ENCODE assay signal across 24 cellular contexts in the genomic region with DNA sequence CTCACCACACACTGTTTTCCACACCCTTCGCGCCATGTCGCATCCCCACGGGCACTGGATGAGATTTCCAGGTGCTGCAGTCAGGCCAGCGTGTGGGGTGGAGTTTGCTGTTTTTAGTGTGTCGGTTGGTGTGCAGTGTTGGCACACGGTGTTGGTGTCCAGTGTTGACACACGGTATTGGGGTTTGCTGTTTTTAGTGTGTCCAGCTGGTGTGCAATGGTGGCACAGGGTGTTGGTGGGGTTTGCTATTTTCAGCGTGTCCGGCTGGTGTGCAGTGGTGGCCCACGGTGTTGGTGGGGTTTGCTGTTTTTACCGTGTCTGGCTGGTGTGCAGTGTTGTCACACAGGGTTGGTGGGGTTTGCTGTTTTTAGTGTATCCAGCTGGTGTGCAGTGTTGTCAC. TPM values are rescaled to one million over a fixed set of nuclear protein-coding genes. Genes with fewer than 3 reads are reported as not detected.
A peak's percentile ranks its signal among the peaks of the same experiment; 100 is the strongest.
DNase-seq lines count a peak whose midpoint lies in the region; ATAC-seq and TF ChIP-seq lines count a peak whose summit lies in the region.
"Had no signal": no experiment of that assay in that cellular context is flagged by ENCODE, and none has a peak within 500 bp of the region (broad histone marks: within the 10 kb centered on the region; RNA-seq: fewer than 3 reads in every experiment).

No MANE protein-coding gene starts in this region.

- H3K4me3 ChIP-seq in neural progenitor cell (no peak overlapping the region), spleen (no peak overlapping the region)
- H3K4me3 ChIP-seq: GM23248, HAP-1, K562, MG63 had no signal

- intact Hi-C loops in Right ventricle myocardium superior (cut with DNase I) (no loop called here), left ventricle myocardium superior (cut with micrococcal nuclease) (no loop called here), spleen (cut with DNase I; ENCODE audit: low total_unique reads) (no loop called here)

- no peaks in the 10 kb centered on the region for H3K27me3 Mint-ChIP-seq in chondrocyte (ENCODE audit: low read depth)
- peaks cover 2% of the 10 kb centered on the region for H3K27me3 Mint-ChIP-seq in neural progenitor cell (ENCODE audit: insufficient read depth, low read depth)
- H3K27me3 Mint-ChIP-seq: CD8-positive, alpha-beta memory T cell had no signal

- H3K4me1 Mint-ChIP-seq in chondrocyte (ENCODE audit: low read depth) (peaks cover 13% of the 10 kb centered on the region), neural progenitor cell (no peaks in the 10 kb centered on the region)

- H3K79me2 ChIP-seq in neural progenitor cell (ENCODE audit: low read depth): peaks cover 8% of the 10 kb centered on the region

- H3K4me1 ChIP-seq in neural progenitor cell: no peaks in the 10 kb centered on the region
- H3K4me1 ChIP-seq in spleen: peaks cover 0 to 9% (median 0%) of the 10 kb centered on the region in 6 donors
- H3K4me1 ChIP-seq: HAP-1 had no signal

- no peaks in the 10 kb centered on the region for H3F3A ChIP-seq in neural progenitor cell (ENCODE audit: low read depth)

- no peaks in the 10 kb centered on the region for H3K9me3 Mint-ChIP-seq in chondrocyte (ENCODE audit: low read depth)
- H3K9me3 Mint-ChIP-seq in neural progenitor cell: no peaks in the 10 kb centered on the region
- H3K9me3 Mint-ChIP-seq: CD8-positive, alpha-beta memory T cell had no signal

- H3K9me3 ChIP-seq in neural progenitor cell (ENCODE audit: low read depth) (no peaks in the 10 kb centered on the region), spleen (peaks cover 0 to 2% (median 0%) of the 10 kb centered on the region in 8 donors)
- H3K9me3 ChIP-seq: HAP-1 had no signal

- H3K36me3 ChIP-seq in neural progenitor cell (no peaks in the 10 kb centered on the region), spleen (peaks cover 0 to 55% (median 7%) of the 10 kb centered on the region in 6 donors)

- H3K9ac ChIP-seq in neural progenitor cell: no peak overlapping the region
- H3K9ac ChIP-seq: GM23248 had no signal

- no peak for TF ChIP-seq CTCF in chondrocyte (IDR thresholded peaks at IDR 0.05)
- no peak for TF ChIP-seq CTCF in neural progenitor cell (IDR thresholded peaks at IDR 0.05)
- no peak for TF ChIP-seq CTCF in spleen (IDR thresholded peaks at IDR 0.05 in 8 of 11, conservative IDR thresholded peaks at IDR 0.05 in 3 of 11)

- H3K27ac ChIP-seq in neural progenitor cell (no peak overlapping the region), spleen (no peak overlapping the region)
- H3K27ac ChIP-seq: C4-2B, GM23248, HL-60 had no signal

- no peaks in the 10 kb centered on the region for H4K20me1 ChIP-seq in neural progenitor cell (ENCODE audit: low read depth)

- no peak for TF ChIP-seq POLR2A in spleen (IDR thresholded peaks at IDR 0.05)

- H3K4me2 ChIP-seq in neural progenitor cell: no peak overlapping the region

- WGBS in spleen, 5 donors: 85 to 96% (median 88%) methylated on average over 12 of the region's 12 CpGs

- H3K36me3 Mint-ChIP-seq in chondrocyte (ENCODE audit: low read depth) (peaks cover 7% of the 10 kb centered on the region), neural progenitor cell (peaks cover 16% of the 10 kb centered on the region)

- peak; percentile 27 for DNase-seq in Right ventricle myocardium superior
- DNase-seq in left ventricle myocardium superior: no peak
- DNase-seq in chondrocyte (ENCODE audit: low spot score): peak; percentile 44
- DNase-seq in neural progenitor cell (ENCODE audit: low spot score): no peak
- peak; percentile 15 for DNase-seq in spleen
- DNase-seq in NCI-H2107 (lab: John Stamatoyannopoulos, UW): no peak
- DNase-seq in effector CD4-positive, alpha-beta T cell: no peak
- DNase-seq: CD8-positive, alpha-beta memory T cell; EL; GM23248; MG63; NCI-H1417; NCI-H1694 treated with DMSO at 0.1 percent for 48 hours; NCI-H2081 treated with DMSO at 0.1 percent for 48 hours; NCI-H446; NCI-H526 treated with DMSO at 0.1 percent for 48 hours; PC-3; SHP77 had no signal

- H3K4me3 Mint-ChIP-seq in chondrocyte (ENCODE audit: unreplicated experiment): no peak overlapping the region
- H3K4me3 Mint-ChIP-seq in neural progenitor cell: no peak overlapping the region
- H3K4me3 Mint-ChIP-seq: CD8-positive, alpha-beta memory T cell had no signal

- no peaks in the 10 kb centered on the region for H3K27me3 ChIP-seq in neural progenitor cell
- no peaks in the 10 kb centered on the region for H3K27me3 ChIP-seq in spleen (replicated peaks in 1 of 7)
- H3K27me3 ChIP-seq: MG63 had no signal

- ATAC-seq in Right ventricle myocardium superior (ENCODE audit: poor library complexity) (no peak), left ventricle myocardium superior (no peak), GM21576 (IDR thresholded peaks at IDR 0.05; ENCODE audit: unreplicated experiment) (no peak)
- ATAC-seq: HepG2, K562, PC-3 had no signal

- H3K27ac Mint-ChIP-seq in chondrocyte (ENCODE audit: unreplicated experiment): no peak overlapping the region
- peak overlapping the region; percentile 79 for H3K27ac Mint-ChIP-seq in neural progenitor cell

- no peak overlapping the region for H2AFZ ChIP-seq in neural progenitor cell (replicated peaks)
- H2AFZ ChIP-seq: GM23248 had no signal

RNA-seq across cellular contexts. Expression of a gene that starts 20.1 kb away (rescaled TPM):
- total RNA-seq in Right ventricle myocardium superior (16.5 TPM), left ventricle myocardium superior (16.5 TPM), chondrocyte (7.7 to 8.6 TPM (median 7.9 TPM) in 3 replicates), neural progenitor cell (ENCODE audit: low replicate concordance) (11.8 and 15.6 TPM in 2 replicates), spleen (10 to 100 TPM; 20.8 to 39.5 (median 23.8) TPM)
- polyA plus RNA-seq in spleen: 10 to 100 TPM in 2 of 3 donors, 1 to 10 TPM in 1; 9.9 to 30.2 (median 13.9) TPM

RNA-seq across cellular contexts. Expression of a gene that starts 20.7 kb away (rescaled TPM):
- total RNA-seq in Right ventricle myocardium superior: 19.3 TPM
- 22.8 TPM for total RNA-seq in left ventricle myocardium superior
- total RNA-seq in chondrocyte: 15.3 to 23.2 TPM (median 16.6 TPM) in 3 replicates
- 23.5 and 45.2 TPM in 2 replicates for total RNA-seq in neural progenitor cell (ENCODE audit: low replicate concordance)
- total RNA-seq in spleen: 10 to 100 TPM; 13.7 to 22.4 (median 21.2) TPM
- 1 to 10 TPM; 7.5 to 8.4 (median 7.7) TPM for polyA plus RNA-seq in spleen

Comparison
In these comparisons a context has a peak if more than half of its experiments do, and no peak if none do; other contexts are left out.
1. DNase-seq: peak in Right ventricle myocardium superior (single experiment), chondrocyte (single experiment) and spleen (single experiment); none in left ventricle myocardium superior (single experiment), neural progenitor cell (single experiment), NCI-H2107 (single experiment) and effector CD4-positive, alpha-beta T cell (single experiment).